ENCODE assay signal across 23 cellular contexts in genomic region chr6:154392561-154392960, GRCh38. TPM values are rescaled to one million over a fixed set of nuclear protein-coding genes. Genes with fewer than 3 reads are reported as not detected.
"Had no signal": no experiment of that assay in that cellular context is flagged by ENCODE, and none has a peak within 500 bp of the region (broad histone marks: within the 10 kb centered on the region; RNA-seq: fewer than 3 reads in every experiment).

No MANE protein-coding gene starts in this region.

- H3K9ac ChIP-seq: KMS-11 had no signal

- ATAC-seq: Panc1, PC-3 had no signal

- H3K4me3 Mint-ChIP-seq: IgD-negative memory B cell had no signal

- H3K27me3 ChIP-seq: SJCRH30 had no signal

- H3K27ac ChIP-seq: KMS-11, RWPE1, SJCRH30 had no signal

- H3K36me3 ChIP-seq: SJCRH30 had no signal

- DNase-seq: Kasumi-1; MM.1S; NCI-H1092 treated with DMSO at 0.1 percent for 48 hours; NCI-H1436; NCI-H187; NCI-H2029; NCI-H2171 treated with DMSO at 0.1 percent for 48 hours; NCI-H2227 treated with DMSO at 0.1 percent for 48 hours; NCI-H524; NCI-H526 treated with DMSO at 0.1 percent for 48 hours; NCI-H748 treated with DMSO at 0.1 percent for 48 hours; NK-92 treated with Interleukin-12 subunit alpha and Interleukin-12 subunit beta, amount 100 ng/mL, for 24 hours; PC-3; SHP77; SJCRH30 had no signal

- H3K4me2 ChIP-seq: KMS-11 had no signal

- H3K27ac Mint-ChIP-seq: IgD-negative memory B cell had no signal

- H3K4me3 ChIP-seq: K562, SJCRH30 had no signal

RNA-seq across cellular contexts. Expression of gene IPCEF1, which starts 36.0 kb away (rescaled TPM):
- total RNA-seq: HT-29, NCI-H460, OCI-LY7 had no signal
- polyA plus RNA-seq: K562 had no signal
